In genomic region chr17:7468290-7468689, GRCh38 we compare ENCODE assay signal across 1 cellular context.
A peak's percentile ranks its signal among the peaks of the same experiment; 100 is the strongest.
TF ChIP-seq lines count a peak whose summit lies in the region.

No MANE protein-coding gene starts in this region.

TF ChIP-seq in HEK293, 187 proteins besides CTCF, POLR2A, EP300 and RAD21:
- TF ChIP-seq ZNF280C (tag by site-specific recombination; IDR thresholded peaks at IDR 0.05) = no peak
- TF ChIP-seq ZNF239 (tag by site-specific recombination; IDR thresholded peaks at IDR 0.05) = peak; percentile 94
TF ChIP-seq in HEK293: peak in this region for 1.
